Comparison of ENCODE assay signal across 26 cellular contexts in the genomic region with DNA sequence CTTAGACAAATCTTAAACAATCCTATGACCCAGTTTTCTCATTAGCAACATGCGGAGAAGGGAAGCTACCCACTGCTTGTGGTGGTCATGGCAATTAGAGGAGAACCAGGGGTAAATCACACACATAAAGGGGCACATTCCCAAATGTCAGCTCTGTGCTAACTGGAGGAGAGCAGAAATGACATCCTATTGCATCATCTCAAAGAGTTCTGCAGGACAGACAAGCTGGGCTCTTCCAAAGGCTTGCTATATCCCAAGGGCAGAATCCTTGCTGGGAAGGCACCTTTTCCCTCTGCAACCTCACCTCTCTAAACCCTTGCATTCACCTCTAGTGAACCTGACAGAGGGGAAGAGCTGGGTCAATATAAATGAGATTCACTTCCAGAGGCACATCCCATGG. TPM values are rescaled to one million over a fixed set of nuclear protein-coding genes. Genes with fewer than 3 reads are reported as not detected.
"Had no signal": no experiment of that assay in that cellular context is flagged by ENCODE, and none has a peak within 500 bp of the region (broad histone marks: within the 10 kb centered on the region; RNA-seq: fewer than 3 reads in every experiment).

No MANE protein-coding gene starts in this region.

- H3K4me3 ChIP-seq: ascending aorta, body of pancreas, SK-N-MC had no signal

- H3K9me3 ChIP-seq: ascending aorta, body of pancreas had no signal

- DNase-seq: activated CD4-positive, alpha-beta T cell treated with anti-CD3 and anti-CD28 coated beads for 4 hours; activated CD8-positive, alpha-beta memory T cell treated with anti-CD3 and anti-CD28 coated beads, Interleukin-2, amount 50 U/mL, for 48 hours; activated CD8-positive, alpha-beta T cell treated with anti-CD3 and anti-CD28 coated beads for 36 hours; activated naive CD4-positive, alpha-beta T cell treated with anti-CD3 and anti-CD28 coated beads, Interleukin-2, amount 50 U/mL, for 16 hours; activated naive CD8-positive, alpha-beta T cell treated with anti-CD3 and anti-CD28 coated beads, Interleukin-2, amount 10 ng/mL, durations not matched to agents 7 days and 5 days; activated T-cell treated with anti-CD3 and anti-CD28 coated beads, Interleukin-2, amount 50 U/mL, for 1 hour; amniotic stem cell; body of pancreas; NCI-H1092 treated with DMSO at 0.1 percent for 48 hours; NCI-H1436; NCI-H1694 treated with DMSO at 0.1 percent for 48 hours; NCI-H2081; NCI-H446 treated with DMSO at 0.1 percent for 48 hours; NCI-H524 treated with DMSO at 0.1 percent for 48 hours; NCI-H774; RPMI8226; T-helper 1 cell; WERI-Rb-1 had no signal

- H3K27ac ChIP-seq: ascending aorta, body of pancreas, KMS-11, SK-N-MC, WERI-Rb-1 had no signal

- H3K36me3 ChIP-seq: ascending aorta, WERI-Rb-1 had no signal

- H3K27me3 ChIP-seq: ascending aorta, body of pancreas had no signal

- ATAC-seq: activated CD4-positive, CD25-positive, alpha-beta regulatory T cell treated with anti-CD3 and anti-CD28 coated beads, Interleukin-2, amount 50 U/mL, for 24 hours; activated CD8-positive, alpha-beta T cell treated with anti-CD3 and anti-CD28 coated beads for 36 hours; body of pancreas; Panc1; Right ventricle myocardium inferior had no signal

RNA-seq across cellular contexts. Expression of a gene that starts 17.0 kb away (rescaled TPM):
- total RNA-seq: ascending aorta; OCI-LY7; T-helper 2 cell treated with Interferon-gamma antibody and Interleukin-4, amounts not matched to agents 100 ng/mL and 5 ng/mL, for 36 hours had no signal
